ENCODE assay signal across 2 cellular contexts in the genomic region with DNA sequence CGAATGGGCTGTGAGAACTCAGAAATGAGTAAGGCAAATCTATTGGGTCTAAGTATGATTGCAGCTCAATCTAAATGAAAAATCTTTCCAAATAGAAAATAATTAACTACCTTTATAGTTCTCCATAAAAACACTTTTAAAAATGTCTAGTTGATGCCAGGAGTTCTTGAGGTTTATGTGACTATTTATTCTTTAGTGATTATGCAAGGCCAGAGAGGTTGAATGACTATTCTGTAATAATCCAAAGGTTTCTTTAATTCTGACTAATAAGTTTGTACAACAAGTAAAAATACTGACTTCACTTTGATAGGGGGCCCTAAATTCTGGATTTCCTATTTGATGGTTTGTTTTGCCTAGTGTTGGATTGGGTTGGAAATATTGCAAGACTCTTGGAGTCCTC.
TF ChIP-seq lines count a peak whose summit lies in the region.

No MANE protein-coding gene starts in this region.

TF ChIP-seq in liver, 16 proteins besides CTCF, POLR2A, EP300 and RAD21 (continued from another document):
- TF ChIP-seq, protein P1, sequence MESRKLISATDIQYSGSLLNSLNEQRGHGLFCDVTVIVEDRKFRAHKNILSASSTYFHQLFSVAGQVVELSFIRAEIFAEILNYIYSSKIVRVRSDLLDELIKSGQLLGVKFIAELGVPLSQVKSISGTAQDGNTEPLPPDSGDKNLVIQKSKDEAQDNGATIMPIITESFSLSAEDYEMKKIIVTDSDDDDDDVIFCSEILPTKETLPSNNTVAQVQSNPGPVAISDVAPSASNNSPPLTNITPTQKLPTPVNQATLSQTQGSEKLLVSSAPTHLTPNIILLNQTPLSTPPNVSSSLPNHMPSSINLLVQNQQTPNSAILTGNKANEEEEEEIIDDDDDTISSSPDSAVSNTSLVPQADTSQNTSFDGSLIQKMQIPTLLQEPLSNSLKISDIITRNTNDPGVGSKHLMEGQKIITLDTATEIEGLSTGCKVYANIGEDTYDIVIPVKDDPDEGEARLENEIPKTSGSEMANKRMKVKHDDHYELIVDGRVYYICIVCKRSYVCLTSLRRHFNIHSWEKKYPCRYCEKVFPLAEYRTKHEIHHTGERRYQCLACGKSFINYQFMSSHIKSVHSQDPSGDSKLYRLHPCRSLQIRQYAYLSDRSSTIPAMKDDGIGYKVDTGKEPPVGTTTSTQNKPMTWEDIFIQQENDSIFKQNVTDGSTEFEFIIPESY (IDR thresholded peaks at IDR 0.05), result no peak
- TF ChIP-seq YY1 (IDR thresholded peaks at IDR 0.05) (peak; percentile 23), HNF4A (conservative IDR thresholded peaks at IDR 0.05) (peak; percentile 60 to 69), JUND (IDR thresholded peaks at IDR 0.05) (peak; percentile 19 to 41)

TF ChIP-seq in HepG2, 621 proteins besides CTCF, POLR2A, EP300 and RAD21 (continued from another document):
- TF ChIP-seq, protein P2, sequence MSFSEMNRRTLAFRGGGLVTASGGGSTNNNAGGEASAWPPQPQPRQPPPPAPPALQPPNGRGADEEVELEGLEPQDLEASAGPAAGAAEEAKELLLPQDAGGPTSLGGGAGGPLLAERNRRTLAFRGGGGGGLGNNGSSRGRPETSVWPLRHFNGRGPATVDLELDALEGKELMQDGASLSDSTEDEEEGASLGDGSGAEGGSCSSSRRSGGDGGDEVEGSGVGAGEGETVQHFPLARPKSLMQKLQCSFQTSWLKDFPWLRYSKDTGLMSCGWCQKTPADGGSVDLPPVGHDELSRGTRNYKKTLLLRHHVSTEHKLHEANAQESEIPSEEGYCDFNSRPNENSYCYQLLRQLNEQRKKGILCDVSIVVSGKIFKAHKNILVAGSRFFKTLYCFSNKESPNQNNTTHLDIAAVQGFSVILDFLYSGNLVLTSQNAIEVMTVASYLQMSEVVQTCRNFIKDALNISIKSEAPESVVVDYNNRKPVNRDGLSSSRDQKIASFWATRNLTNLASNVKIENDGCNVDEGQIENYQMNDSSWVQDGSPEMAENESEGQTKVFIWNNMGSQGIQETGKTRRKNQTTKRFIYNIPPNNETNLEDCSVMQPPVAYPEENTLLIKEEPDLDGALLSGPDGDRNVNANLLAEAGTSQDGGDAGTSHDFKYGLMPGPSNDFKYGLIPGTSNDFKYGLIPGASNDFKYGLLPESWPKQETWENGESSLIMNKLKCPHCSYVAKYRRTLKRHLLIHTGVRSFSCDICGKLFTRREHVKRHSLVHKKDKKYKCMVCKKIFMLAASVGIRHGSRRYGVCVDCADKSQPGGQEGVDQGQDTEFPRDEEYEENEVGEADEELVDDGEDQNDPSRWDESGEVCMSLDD (CRISPR knock-in tag; IDR thresholded peaks at IDR 0.05; ENCODE audit: borderline replicate concordance), result no peak
- no peak for TF ChIP-seq THAP11 (CRISPR knock-in tag; IDR thresholded peaks at IDR 0.05)
- no peak for TF ChIP-seq NFRKB (IDR thresholded peaks at IDR 0.05)
- TF ChIP-seq NKX3-1 (CRISPR knock-in tag; IDR thresholded peaks at IDR 0.05), result no peak
- TF ChIP-seq, protein P3, sequence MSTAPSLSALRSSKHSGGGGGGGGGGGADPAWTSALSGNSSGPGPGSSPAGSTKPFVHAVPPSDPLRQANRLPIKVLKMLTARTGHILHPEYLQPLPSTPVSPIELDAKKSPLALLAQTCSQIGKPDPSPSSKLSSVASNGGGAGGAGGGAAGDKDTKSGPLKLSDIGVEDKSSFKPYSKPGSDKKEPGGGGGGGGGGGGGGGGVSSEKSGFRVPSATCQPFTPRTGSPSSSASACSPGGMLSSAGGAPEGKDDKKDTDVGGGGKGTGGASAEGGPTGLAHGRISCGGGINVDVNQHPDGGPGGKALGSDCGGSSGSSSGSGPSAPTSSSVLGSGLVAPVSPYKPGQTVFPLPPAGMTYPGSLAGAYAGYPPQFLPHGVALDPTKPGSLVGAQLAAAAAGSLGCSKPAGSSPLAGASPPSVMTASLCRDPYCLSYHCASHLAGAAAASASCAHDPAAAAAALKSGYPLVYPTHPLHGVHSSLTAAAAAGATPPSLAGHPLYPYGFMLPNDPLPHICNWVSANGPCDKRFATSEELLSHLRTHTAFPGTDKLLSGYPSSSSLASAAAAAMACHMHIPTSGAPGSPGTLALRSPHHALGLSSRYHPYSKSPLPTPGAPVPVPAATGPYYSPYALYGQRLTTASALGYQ (CRISPR knock-in tag; IDR thresholded peaks at IDR 0.05), result no peak
- TF ChIP-seq ZSCAN12 (CRISPR knock-in tag; IDR thresholded peaks at IDR 0.05), result no peak
- TF ChIP-seq, protein P4, sequence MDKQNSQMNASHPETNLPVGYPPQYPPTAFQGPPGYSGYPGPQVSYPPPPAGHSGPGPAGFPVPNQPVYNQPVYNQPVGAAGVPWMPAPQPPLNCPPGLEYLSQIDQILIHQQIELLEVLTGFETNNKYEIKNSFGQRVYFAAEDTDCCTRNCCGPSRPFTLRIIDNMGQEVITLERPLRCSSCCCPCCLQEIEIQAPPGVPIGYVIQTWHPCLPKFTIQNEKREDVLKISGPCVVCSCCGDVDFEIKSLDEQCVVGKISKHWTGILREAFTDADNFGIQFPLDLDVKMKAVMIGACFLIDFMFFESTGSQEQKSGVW (CRISPR knock-in tag; IDR thresholded peaks at IDR 0.05; ENCODE audit: borderline replicate concordance), result no peak
- no peak for TF ChIP-seq MYNN (CRISPR knock-in tag; IDR thresholded peaks at IDR 0.05; ENCODE audit: low read depth)
